In genomic region chr16:85840395-85840794, GRCh38 we compare ENCODE assay signal across 9 cellular contexts. TPM values are rescaled to one million over a fixed set of nuclear protein-coding genes. Genes with fewer than 3 reads are reported as not detected.
"Had no signal": no experiment of that assay in that cellular context is flagged by ENCODE, and none has a peak within 500 bp of the region (broad histone marks: within the 10 kb centered on the region; RNA-seq: fewer than 3 reads in every experiment).

No MANE protein-coding gene starts in this region.

- H3K4me1 ChIP-seq: HAP-1 had no signal

- H3K36me3 ChIP-seq: HAP-1 had no signal

- H3K9me3 ChIP-seq: HAP-1 had no signal

- ATAC-seq: HCT116, HepG2 had no signal

- FAIRE-seq: HepG2 had no signal

- H3K4me3 ChIP-seq: GM23248, HAP-1 had no signal

- DNase-seq: GM23248, GOT3, H7, HFFc6, KBM-7 had no signal

- H3K9ac ChIP-seq: GM23248 had no signal

- H3K27ac ChIP-seq: GM23248, HL-60 had no signal

RNA-seq across cellular contexts. Expression of gene IRF8, which starts 58.6 kb away (rescaled TPM):
- total RNA-seq: GM23248, HepG2, HFFc6 had no signal
- polyA plus RNA-seq: HepG2 had no signal
